ENCODE assay signal across 28 cellular contexts in the genomic region with DNA sequence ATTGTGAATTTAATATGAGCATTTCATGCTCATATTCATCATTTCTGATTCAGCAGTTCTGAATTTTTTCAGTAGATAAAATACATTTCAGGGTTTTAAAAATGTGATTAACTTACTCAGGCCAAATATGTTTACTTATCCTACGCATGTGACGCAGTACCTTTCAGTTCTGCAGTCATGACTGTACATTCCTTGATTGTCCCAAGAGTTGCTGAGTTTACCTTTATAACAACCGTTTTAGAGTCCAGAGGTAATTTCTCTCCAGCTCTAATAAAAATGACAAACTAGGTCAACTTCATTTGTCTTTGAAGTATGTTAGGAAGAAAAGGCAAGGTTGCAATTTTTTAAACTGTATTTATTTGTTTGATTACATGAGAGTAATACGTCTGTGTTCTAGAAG.
"Had no signal": no experiment of that assay in that cellular context is flagged by ENCODE, and none has a peak within 500 bp of the region (broad histone marks: within the 10 kb centered on the region; RNA-seq: fewer than 3 reads in every experiment).

No MANE protein-coding gene starts in this region.

- FAIRE-seq: pancreas, urothelium cell line had no signal

- H2AFZ ChIP-seq: neural progenitor cell had no signal

- H3K27me3 ChIP-seq: neural progenitor cell, pancreas, spleen, stomach, thyroid gland, tibial nerve, upper lobe of left lung, vagina had no signal

- H3K4me2 ChIP-seq: neural progenitor cell, smooth muscle cell had no signal

- H3K4me1 ChIP-seq: neural progenitor cell, pancreas, prostate gland, stomach, thyroid gland, tibial nerve, upper lobe of left lung, vagina had no signal

- H3K4me3 Mint-ChIP-seq: naive thymus-derived CD4-positive, alpha-beta T cell; natural killer cell; nephron; neural progenitor cell; stimulated activated effector memory CD8-positive, alpha-beta T cell treated with anti-CD3 and anti-CD28 coated beads, Interleukin-12 subunit alpha, Interleukin-12 subunit beta, amount 100 ng/mL, for 72 hours; stimulated activated naive B cell treated with anti-CD40 and anti-IgM and Interleukin-4, amounts not matched to agents 10 μg/mL and 1 μg/mL and 100 μg/mL, for 72 hours; stimulated activated naive CD8-positive, alpha-beta T cell treated with anti-CD3 and anti-CD28 coated beads, Interleukin-15, Interleukin-2, amounts not matched to agents 100 ng/mL and 50 ng/mL, for 24 hours had no signal

- DNase-seq: naive thymus-derived CD4-positive, alpha-beta T cell; natural killer cell; pancreas; retina; right cardiac atrium; spleen; stimulated activated CD4-positive, alpha-beta T cell treated with anti-CD3 and anti-CD28 coated beads, Interleukin-12 subunit alpha, Interleukin-12 subunit beta, amount 100 ng/mL, for 4 hours; stimulated activated CD4-positive, alpha-beta T cell treated with anti-CD3 and anti-CD28 coated beads, Interleukin-1b, Interleukin-23, amount 100 ng/mL, for 48 hours; stimulated activated CD4-positive, alpha-beta T cell treated with anti-CD3 and anti-CD28 coated beads, Interleukin-2, amount 100 ng/mL, for 48 hours; stimulated activated CD4-positive, alpha-beta T cell treated with anti-CD3 and anti-CD28 coated beads, Interleukin-4, amount 100 ng/mL, for 24 hours; stimulated activated naive B cell treated with anti-CD40 and anti-IgM and Interleukin-4, amounts not matched to agents 10 μg/mL and 1 μg/mL and 100 μg/mL, for 72 hours; stimulated activated naive CD4-positive, alpha-beta T cell treated with Interleukin-2 at 50 U/mL for 16 hours; stomach; thyroid gland; trophoblast cell; upper lobe of left lung had no signal

- H3K27ac Mint-ChIP-seq: naive thymus-derived CD4-positive, alpha-beta T cell; natural killer cell; nephron; neural progenitor cell; stimulated activated effector memory CD8-positive, alpha-beta T cell treated with anti-CD3 and anti-CD28 coated beads, Interleukin-12 subunit alpha, Interleukin-12 subunit beta, amount 100 ng/mL, for 72 hours; stimulated activated naive B cell treated with anti-CD40 and anti-IgM and Interleukin-4, amounts not matched to agents 10 μg/mL and 1 μg/mL and 100 μg/mL, for 72 hours; stimulated activated naive CD8-positive, alpha-beta T cell treated with anti-CD3 and anti-CD28 coated beads, Interleukin-15, Interleukin-2, amounts not matched to agents 100 ng/mL and 50 ng/mL, for 24 hours had no signal

- H3K36me3 ChIP-seq: neural progenitor cell, pancreas, prostate gland, spleen, stomach, thoracic aorta, thyroid gland, tibial nerve, upper lobe of left lung, vagina had no signal

- H3K36me3 Mint-ChIP-seq: natural killer cell; neural progenitor cell; stimulated activated effector memory CD8-positive, alpha-beta T cell treated with anti-CD3 and anti-CD28 coated beads, Interleukin-12 subunit alpha, Interleukin-12 subunit beta, amount 100 ng/mL, for 72 hours; stimulated activated naive B cell treated with anti-CD40 and anti-IgM and Interleukin-4, amounts not matched to agents 10 μg/mL and 1 μg/mL and 100 μg/mL, for 72 hours had no signal

- H3K4me3 ChIP-seq: neural progenitor cell, pancreas, prostate gland, skin epidermis, smooth muscle cell, spleen, stomach, thoracic aorta, thyroid gland, tibial nerve, upper lobe of left lung, vagina had no signal

- H3K27ac ChIP-seq: neural progenitor cell, pancreas, prostate gland, skin epidermis, spleen, stomach, thoracic aorta, thyroid gland, tibial nerve, upper lobe of left lung, vagina had no signal

- ATAC-seq: naive thymus-derived CD4-positive, alpha-beta T cell; natural killer cell; pancreas; right cardiac atrium; sciatic nerve; stimulated activated effector memory CD8-positive, alpha-beta T cell treated with anti-CD3 and anti-CD28 coated beads, Interleukin-12 subunit alpha, Interleukin-12 subunit beta, amount 100 ng/mL, for 72 hours; stimulated activated naive B cell treated with anti-CD40 and anti-IgM and Interleukin-4, amounts not matched to agents 10 μg/mL and 1 μg/mL and 100 μg/mL, for 72 hours had no signal

- H3K4me1 Mint-ChIP-seq: natural killer cell, nephron, neural progenitor cell had no signal

- H3K9me3 Mint-ChIP-seq: natural killer cell, neural progenitor cell had no signal

- H3K27me3 Mint-ChIP-seq: naive thymus-derived CD4-positive, alpha-beta T cell; stimulated activated naive B cell treated with anti-CD40 and anti-IgM and Interleukin-4, amounts not matched to agents 10 μg/mL and 1 μg/mL and 100 μg/mL, for 72 hours; stimulated activated naive CD8-positive, alpha-beta T cell treated with anti-CD3 and anti-CD28 coated beads, Interleukin-15, Interleukin-2, amounts not matched to agents 100 ng/mL and 50 ng/mL, for 24 hours had no signal

- H3K9me3 ChIP-seq: pancreas, prostate gland, thoracic aorta, thyroid gland, vagina had no signal

- H3K9ac ChIP-seq: neural progenitor cell had no signal
